ENCODE assay signal across 9 cellular contexts in genomic region chr10:116771101-116771705, GRCh38. TPM values are rescaled to one million over a fixed set of nuclear protein-coding genes. Genes with fewer than 3 reads are reported as not detected.
DNase-seq lines count a peak whose midpoint lies in the region; TF ChIP-seq lines count a peak whose summit lies in the region.
"Had no signal": no experiment of that assay in that cellular context is flagged by ENCODE, and none has a peak within 500 bp of the region (broad histone marks: within the 10 kb centered on the region; RNA-seq: fewer than 3 reads in every experiment).

No MANE protein-coding gene starts in this region.

- peaks cover 0 to 40% (median 17%) of the 10 kb centered on the region in 3 donors for H3K4me1 ChIP-seq in esophagus squamous epithelium

- 37 to 45% methylated on average over 9 to 11 of the region's 15 CpGs for WGBS in esophagus squamous epithelium, 2 donors

- intact Hi-C loops in esophagus squamous epithelium (cut with DNase I): no loop called here

- TF ChIP-seq RAD21 in Ishikawa (IDR thresholded peaks at IDR 0.05; ENCODE audit: low read depth): no peak

- TF ChIP-seq POLR2A in esophagus squamous epithelium (IDR thresholded peaks at IDR 0.05) (no peak), erythroblast (IDR thresholded peaks at IDR 0.05; ENCODE audit: low read length) (no peak)

- peak; percentile 71 for DNase-seq in A172 (ENCODE audit: low spot score)
- DNase-seq in esophagus squamous epithelium (lab: John Stamatoyannopoulos, UW): peak; percentile 7
- peak; percentile 73 for DNase-seq in mucosa of gallbladder (ENCODE audit: low spot score)
- DNase-seq in SHP77 (lab: John Stamatoyannopoulos, UW): no peak
- DNase-seq in NCI-H446 (lab: John Stamatoyannopoulos, UW): no peak
- no peak for DNase-seq in erythroblast (lab: John Stamatoyannopoulos, UW)
- no peak for DNase-seq in NCI-H1092 (lab: John Stamatoyannopoulos, UW)
- DNase-seq: activated CD4-positive, alpha-beta T cell treated with anti-CD3 and anti-CD28 coated beads, Interleukin-2, amount 50 U/mL, for 4 hours had no signal

- no peaks in the 10 kb centered on the region for H3K36me3 ChIP-seq in esophagus squamous epithelium

- peaks cover 0 to 10% (median 0%) of the 10 kb centered on the region in 4 donors for H3K27me3 ChIP-seq in esophagus squamous epithelium

- H3K27ac ChIP-seq in esophagus squamous epithelium: peak overlapping the region; percentile 19 to 74 (median 38)

- no peak for TF ChIP-seq EP300 in Ishikawa (IDR thresholded peaks at IDR 0.05; ENCODE audit: borderline replicate concordance)

- no peak overlapping the region for H3K4me3 ChIP-seq in esophagus squamous epithelium

- no peaks in the 10 kb centered on the region for H3K9me3 ChIP-seq in esophagus squamous epithelium

- TF ChIP-seq CTCF in esophagus squamous epithelium (IDR thresholded peaks at IDR 0.05): no peak

TF ChIP-seq in Ishikawa, 13 proteins besides CTCF, POLR2A, EP300 and RAD21:
- no peak for TF ChIP-seq ZBTB7A (IDR thresholded peaks at IDR 0.05; ENCODE audit: low read depth)
- TF ChIP-seq CREB1 (IDR thresholded peaks at IDR 0.05; ENCODE audit: low read depth): no peak
- peak; percentile 45; the same call in 1 of the 2 replicates for TF ChIP-seq CEBPB (IDR thresholded peaks at IDR 0.05)
- TF ChIP-seq MAX (IDR thresholded peaks at IDR 0.05): no peak
- TF ChIP-seq TAF1 (IDR thresholded peaks at IDR 0.05; ENCODE audit: low read depth): no peak
- TF ChIP-seq FOXM1 (IDR thresholded peaks at IDR 0.05; ENCODE audit: borderline replicate concordance, low read depth): no peak
TF ChIP-seq in Ishikawa: peak in this region for 1.

RNA-seq across cellular contexts. Expression of gene HSPA12A, which starts 28.8 kb away (rescaled TPM):
- total RNA-seq in A172 (2014; rRNA removed; shearing (Covaris generic)): 9.7 and 12.1 TPM in 2 replicates
- total RNA-seq in esophagus squamous epithelium: 1 to 10 TPM; 1.9 to 5.9 (median 2.3) TPM
- total RNA-seq in mucosa of gallbladder: 16.5 TPM

Comparison
In these comparisons a context has a peak if more than half of its experiments do, and no peak if none do; other contexts are left out.
1. DNase-seq: peak in A172 (single experiment), esophagus squamous epithelium (single experiment) and mucosa of gallbladder (single experiment); none in SHP77 (0 of 2), NCI-H446 (0 of 2), erythroblast (0 of 2) and NCI-H1092 (single experiment).